19 cellular contexts compared by ENCODE assay signal in the genomic region with DNA sequence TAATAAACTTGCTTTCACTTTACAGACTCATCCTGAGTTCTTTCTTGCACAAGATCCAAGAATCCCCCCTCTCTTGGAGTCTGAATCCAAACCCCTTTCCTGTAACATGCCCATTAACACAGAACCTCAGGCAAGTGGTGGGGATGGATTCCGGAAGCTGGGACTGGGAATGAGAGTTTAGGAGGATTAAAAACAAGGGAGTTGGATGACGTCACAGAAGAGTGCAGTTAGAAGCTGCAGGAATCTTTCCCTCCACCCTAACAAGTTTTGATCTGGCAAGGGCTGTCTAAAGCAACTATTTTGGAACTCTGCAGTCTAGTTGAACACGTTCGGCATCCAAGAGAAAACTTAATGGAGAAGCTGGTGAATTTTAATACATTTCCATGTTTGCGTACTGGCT. TPM values are rescaled to one million over a fixed set of nuclear protein-coding genes. Genes with fewer than 3 reads are reported as not detected.
"Had no signal": no experiment of that assay in that cellular context is flagged by ENCODE, and none has a peak within 500 bp of the region (broad histone marks: within the 10 kb centered on the region; RNA-seq: fewer than 3 reads in every experiment).

No MANE protein-coding gene starts in this region.

- H3K36me3 ChIP-seq: lower lobe of right lung, neutrophil, sigmoid colon, spleen, thoracic aorta, upper lobe of left lung had no signal

- H3K4me1 ChIP-seq: lower lobe of right lung, parathyroid adenoma, sigmoid colon, spleen, upper lobe of left lung had no signal

- FAIRE-seq: islet of Langerhans, TTC549 had no signal

- H3K4me2 ChIP-seq: hepatocyte had no signal

- DNase-seq: activated CD4-positive, alpha-beta memory T cell treated with anti-CD3 and anti-CD28 coated beads for 36 hours; activated CD4-positive, alpha-beta T cell treated with anti-CD3 and anti-CD28 coated beads for 36 hours; activated CD8-positive, alpha-beta memory T cell treated with anti-CD3 and anti-CD28 coated beads, Interleukin-2, amount 10 ng/mL, durations not matched to agents 7 days and 5 days; effector CD4-positive, alpha-beta T cell; left cardiac atrium; lower lobe of right lung; sigmoid colon; spleen; stimulated activated naive B cell treated with anti-CD40 and anti-IgM and Interleukin-4, amounts not matched to agents 10 μg/mL and 1 μg/mL and 100 μg/mL, for 72 hours; upper lobe of left lung had no signal

- H3K4me3 Mint-ChIP-seq: activated CD4-positive, alpha-beta memory T cell treated with anti-CD3 and anti-CD28 coated beads for 36 hours; activated CD4-positive, alpha-beta T cell treated with anti-CD3 and anti-CD28 coated beads for 36 hours; activated CD8-positive, alpha-beta memory T cell treated with anti-CD3 and anti-CD28 coated beads, Interleukin-2, amount 10 ng/mL, durations not matched to agents 7 days and 5 days; activated naive CD8-positive, alpha-beta T cell; stimulated activated naive B cell treated with anti-CD40 and anti-IgM and Interleukin-4, amounts not matched to agents 10 μg/mL and 1 μg/mL and 100 μg/mL, for 72 hours; WTC11 had no signal

- H3K4me3 ChIP-seq: hepatocyte, lower lobe of right lung, sigmoid colon, spleen, thoracic aorta, upper lobe of left lung had no signal

- H3K27me3 ChIP-seq: upper lobe of left lung had no signal

- H3K9ac ChIP-seq: parathyroid adenoma had no signal

- H3K4me1 Mint-ChIP-seq: activated CD4-positive, alpha-beta T cell treated with anti-CD3 and anti-CD28 coated beads for 36 hours; activated CD8-positive, alpha-beta memory T cell treated with anti-CD3 and anti-CD28 coated beads, Interleukin-2, amount 10 ng/mL, durations not matched to agents 7 days and 5 days; stimulated activated naive B cell treated with anti-CD40 and anti-IgM and Interleukin-4, amounts not matched to agents 10 μg/mL and 1 μg/mL and 100 μg/mL, for 72 hours had no signal

- H3K27ac ChIP-seq: hepatocyte, lower lobe of right lung, neutrophil, parathyroid adenoma, sigmoid colon, spleen, thoracic aorta, upper lobe of left lung had no signal

- H3K9me3 ChIP-seq: lower lobe of right lung, neutrophil, thoracic aorta had no signal

- H3K27ac Mint-ChIP-seq: activated CD4-positive, alpha-beta memory T cell treated with anti-CD3 and anti-CD28 coated beads for 36 hours; activated CD4-positive, alpha-beta T cell treated with anti-CD3 and anti-CD28 coated beads for 36 hours; activated CD8-positive, alpha-beta memory T cell treated with anti-CD3 and anti-CD28 coated beads, Interleukin-2, amount 10 ng/mL, durations not matched to agents 7 days and 5 days; activated naive CD8-positive, alpha-beta T cell; stimulated activated naive B cell treated with anti-CD40 and anti-IgM and Interleukin-4, amounts not matched to agents 10 μg/mL and 1 μg/mL and 100 μg/mL, for 72 hours; WTC11 had no signal

- H3K36me3 Mint-ChIP-seq: activated CD4-positive, alpha-beta memory T cell treated with anti-CD3 and anti-CD28 coated beads for 36 hours; activated CD8-positive, alpha-beta memory T cell treated with anti-CD3 and anti-CD28 coated beads, Interleukin-2, amount 10 ng/mL, durations not matched to agents 7 days and 5 days; activated naive CD8-positive, alpha-beta T cell had no signal

- H3K79me2 ChIP-seq: hepatocyte, parathyroid adenoma had no signal

- H2AFZ ChIP-seq: hepatocyte, parathyroid adenoma had no signal

RNA-seq across cellular contexts. Expression of a gene that starts 51.9 kb away (rescaled TPM):
- total RNA-seq: activated CD4-positive, alpha-beta memory T cell treated with anti-CD3 and anti-CD28 coated beads for 36 hours; activated CD4-positive, alpha-beta T cell treated with anti-CD3 and anti-CD28 coated beads for 36 hours; activated CD8-positive, alpha-beta memory T cell treated with anti-CD3 and anti-CD28 coated beads, Interleukin-2, amount 10 ng/mL, durations not matched to agents 7 days and 5 days; lower lobe of right lung; T-helper 2 cell treated with Interferon-gamma antibody and Interleukin-4, amounts not matched to agents 100 ng/mL and 5 ng/mL, for 36 hours had no signal
